36 cellular contexts compared by ENCODE assay signal in genomic region chr7:4178416-4178815, GRCh38.
"Had no signal": no experiment of that assay in that cellular context is flagged by ENCODE, and none has a peak within 500 bp of the region (broad histone marks: within the 10 kb centered on the region; RNA-seq: fewer than 3 reads in every experiment).

No MANE protein-coding gene starts in this region.

- ATAC-seq: activated CD8-positive, alpha-beta T cell treated with anti-CD3 and anti-CD28 coated beads for 36 hours; activated naive CD4-positive, alpha-beta T cell treated with anti-CD3 and anti-CD28 coated beads, Interleukin-2, amount 50 U/mL, for 72 hours; activated T-cell treated with anti-CD3 and anti-CD28 coated beads, Interleukin-2, amount 50 U/mL, for 4 hours; activated T-cell treated with anti-CD3 and anti-CD28 coated beads, Interleukin-2, amount 50 U/mL, for 72 hours; activated T-helper 17 cell treated with anti-CD3 and anti-CD28 coated beads, Interleukin-2, amount 50 U/mL, for 72 hours; body of pancreas had no signal

- H3K27me3 Mint-ChIP-seq: activated B cell treated with CpG ODN at 0.5 μM for 24 hours; activated CD4-positive, alpha-beta T cell treated with anti-CD3 and anti-CD28 coated beads, Interleukin-2, amount 10 ng/mL, durations not matched to agents 24 days and 14 days; activated CD8-positive, alpha-beta T cell treated with anti-CD3 and anti-CD28 coated beads for 36 hours; activated naive CD8-positive, alpha-beta T cell treated with anti-CD3 and anti-CD28 coated beads for 36 hours; activated T-helper 17 cell treated with anti-CD3 and anti-CD28 coated beads, Interleukin-2, amount 50 U/mL, for 72 hours had no signal

- H3K4me3 Mint-ChIP-seq: activated B cell treated with CpG ODN at 0.5 μM for 24 hours; activated CD4-positive, alpha-beta memory T cell treated with anti-CD3 and anti-CD28 coated beads for 36 hours; activated CD4-positive, alpha-beta T cell treated with anti-CD3 and anti-CD28 coated beads, Interleukin-2, amount 10 ng/mL, durations not matched to agents 24 days and 14 days; activated CD8-positive, alpha-beta T cell treated with anti-CD3 and anti-CD28 coated beads for 36 hours; activated naive CD4-positive, alpha-beta T cell treated with anti-CD3 and anti-CD28 coated beads for 36 hours; activated naive CD8-positive, alpha-beta T cell treated with anti-CD3 and anti-CD28 coated beads for 36 hours; activated T-cell treated with anti-CD3 and anti-CD28 coated beads, Interleukin-2, amount 50 U/mL, for 4 hours; activated T-cell treated with anti-CD3 and anti-CD28 coated beads, Interleukin-2, amount 50 U/mL, for 72 hours; activated T-helper 1 cell treated with anti-CD3 and anti-CD28 coated beads, Interleukin-12 subunit alpha, Interleukin-12 subunit beta, Interleukin-2, Interleukin-4 antibody, amounts not matched to agents 30 ng/mL and 10 ng/mL and 1 ng/mL, durations not matched to agents 14 hours and 24 hours and 36 hours; activated T-helper 17 cell treated with anti-CD3 and anti-CD28 coated beads, Interleukin-2, amount 50 U/mL, for 72 hours; T-helper 1 cell treated with Interleukin-12 subunit alpha and Interleukin-12 subunit beta and Interleukin-4 antibody, amounts not matched to agents 30 μg/mL and 1 μg/mL, for 36 hours; T-helper 2 cell treated with Interferon-gamma antibody and Interleukin-4, amounts not matched to agents 5 μg/mL and 100 μg/mL, for 36 hours had no signal

- H3K4me1 Mint-ChIP-seq: activated B cell treated with CpG ODN at 0.5 μM for 24 hours; activated CD4-positive, alpha-beta T cell treated with anti-CD3 and anti-CD28 coated beads, Interleukin-2, amount 10 ng/mL, durations not matched to agents 24 days and 14 days; activated naive CD8-positive, alpha-beta T cell treated with anti-CD3 and anti-CD28 coated beads for 36 hours; activated T-helper 17 cell treated with anti-CD3 and anti-CD28 coated beads, Interleukin-2, amount 50 U/mL, for 72 hours had no signal

- H3K27me3 ChIP-seq: adrenal gland, body of pancreas, brain microvascular endothelial cell, breast epithelium had no signal

- H3K27ac ChIP-seq: adrenal gland, body of pancreas, brain microvascular endothelial cell, breast epithelium, VCaP had no signal

- DNase-seq: activated B cell treated with CpG ODN at 0.5 μM for 24 hours; activated CD4-positive, alpha-beta memory T cell treated with anti-CD3 and anti-CD28 coated beads for 36 hours; activated CD4-positive, alpha-beta T cell treated with anti-CD3 and anti-CD28 coated beads for 4 hours; activated CD4-positive, alpha-beta T cell treated with anti-CD3 and anti-CD28 coated beads, Interleukin-2, amount 10 ng/mL, durations not matched to agents 24 days and 14 days; activated CD4-positive, alpha-beta T cell treated with anti-CD3 and anti-CD28 coated beads, Interleukin-2, amount 50 U/mL, for 1 hour; activated CD4-positive, alpha-beta T cell treated with anti-CD3 and anti-CD28 coated beads, Interleukin-2, amount 50 U/mL, for 4 hours; activated CD4-positive, CD25-positive, alpha-beta regulatory T cell treated with anti-CD3 and anti-CD28 coated beads, Interleukin-2, amount 50 U/mL, for 72 hours; activated CD8-positive, alpha-beta memory T cell treated with anti-CD3 and anti-CD28 coated beads, Interleukin-2, amount 50 U/mL, for 4 hours; activated CD8-positive, alpha-beta T cell treated with anti-CD3 and anti-CD28 coated beads for 36 hours; activated effector memory CD4-positive, alpha-beta T cell treated with anti-CD3 and anti-CD28 coated beads, Interleukin-2, amount 50 U/mL, for 16 hours; activated gamma-delta T cell treated with Interleukin-2 at 50 U/mL for 16 hours; activated naive CD4-positive, alpha-beta T cell; activated naive CD4-positive, alpha-beta T cell treated with anti-CD3 and anti-CD28 coated beads for 36 hours; activated naive CD4-positive, alpha-beta T cell treated with anti-CD3 and anti-CD28 coated beads, Interleukin-2, amount 50 U/mL, for 16 hours; activated naive CD8-positive, alpha-beta T cell treated with anti-CD3 and anti-CD28 coated beads for 36 hours; activated T-cell treated with anti-CD3 and anti-CD28 coated beads for 4 hours; activated T-cell treated with anti-CD3 and anti-CD28 coated beads, Interleukin-2, amount 50 U/mL, for 1 hour; activated T-cell treated with anti-CD3 and anti-CD28 coated beads, Interleukin-2, amount 50 U/mL, for 4 hours; activated T-cell treated with anti-CD3 and anti-CD28 coated beads, Interleukin-2, amount 50 U/mL, for 72 hours; adrenal gland; amniotic stem cell; body of pancreas; brain microvascular endothelial cell; central memory CD4-positive, alpha-beta T cell; T-helper 1 cell; T-helper 2 cell; T-helper 9 cell had no signal

- H3K9me3 Mint-ChIP-seq: activated B cell treated with CpG ODN at 0.5 μM for 24 hours; activated CD4-positive, alpha-beta memory T cell treated with anti-CD3 and anti-CD28 coated beads for 36 hours; activated CD4-positive, alpha-beta T cell treated with anti-CD3 and anti-CD28 coated beads, Interleukin-2, amount 10 ng/mL, durations not matched to agents 24 days and 14 days; activated CD8-positive, alpha-beta T cell treated with anti-CD3 and anti-CD28 coated beads for 36 hours; activated naive CD4-positive, alpha-beta T cell treated with anti-CD3 and anti-CD28 coated beads for 36 hours; activated naive CD4-positive, alpha-beta T cell treated with anti-CD3 and anti-CD28 coated beads, Interleukin-2, amount 50 U/mL, for 72 hours; activated naive CD8-positive, alpha-beta T cell treated with anti-CD3 and anti-CD28 coated beads for 36 hours; activated T-cell treated with anti-CD3 and anti-CD28 coated beads, Interleukin-2, amount 50 U/mL, for 4 hours; activated T-cell treated with anti-CD3 and anti-CD28 coated beads, Interleukin-2, amount 50 U/mL, for 72 hours; activated T-helper 1 cell treated with anti-CD3 and anti-CD28 coated beads, Interleukin-12 subunit alpha, Interleukin-12 subunit beta, Interleukin-2, Interleukin-4 antibody, amounts not matched to agents 30 ng/mL and 10 ng/mL and 1 ng/mL, durations not matched to agents 14 hours and 24 hours and 36 hours; activated T-helper 17 cell treated with anti-CD3 and anti-CD28 coated beads, Interleukin-2, amount 50 U/mL, for 72 hours; T-helper 1 cell treated with Interleukin-12 subunit alpha and Interleukin-12 subunit beta and Interleukin-4 antibody, amounts not matched to agents 30 μg/mL and 1 μg/mL, for 36 hours; T-helper 2 cell treated with Interferon-gamma antibody and Interleukin-4, amounts not matched to agents 5 μg/mL and 100 μg/mL, for 36 hours had no signal

- FAIRE-seq: astrocyte, TTC549 had no signal

- H3K4me3 ChIP-seq: adrenal gland, body of pancreas, breast epithelium had no signal

- H3K27ac Mint-ChIP-seq: activated B cell treated with CpG ODN at 0.5 μM for 24 hours; activated CD4-positive, alpha-beta memory T cell treated with anti-CD3 and anti-CD28 coated beads for 36 hours; activated CD4-positive, alpha-beta T cell treated with anti-CD3 and anti-CD28 coated beads, Interleukin-2, amount 10 ng/mL, durations not matched to agents 24 days and 14 days; activated CD8-positive, alpha-beta T cell treated with anti-CD3 and anti-CD28 coated beads for 36 hours; activated naive CD4-positive, alpha-beta T cell treated with anti-CD3 and anti-CD28 coated beads for 36 hours; activated naive CD4-positive, alpha-beta T cell treated with anti-CD3 and anti-CD28 coated beads, Interleukin-2, amount 50 U/mL, for 72 hours; activated naive CD8-positive, alpha-beta T cell treated with anti-CD3 and anti-CD28 coated beads for 36 hours; activated T-cell treated with anti-CD3 and anti-CD28 coated beads, Interleukin-2, amount 50 U/mL, for 72 hours; activated T-helper 1 cell treated with anti-CD3 and anti-CD28 coated beads, Interleukin-12 subunit alpha, Interleukin-12 subunit beta, Interleukin-2, Interleukin-4 antibody, amounts not matched to agents 30 ng/mL and 10 ng/mL and 1 ng/mL, durations not matched to agents 14 hours and 24 hours and 36 hours; activated T-helper 17 cell treated with anti-CD3 and anti-CD28 coated beads, Interleukin-2, amount 50 U/mL, for 72 hours; T-helper 1 cell treated with Interleukin-12 subunit alpha and Interleukin-12 subunit beta and Interleukin-4 antibody, amounts not matched to agents 30 μg/mL and 1 μg/mL, for 36 hours; T-helper 2 cell treated with Interferon-gamma antibody and Interleukin-4, amounts not matched to agents 5 μg/mL and 100 μg/mL, for 36 hours had no signal

- H3K36me3 ChIP-seq: adrenal gland, brain microvascular endothelial cell, breast epithelium had no signal

- H3K4me1 ChIP-seq: adrenal gland, body of pancreas, breast epithelium had no signal

- H3K36me3 Mint-ChIP-seq: activated CD4-positive, alpha-beta memory T cell treated with anti-CD3 and anti-CD28 coated beads for 36 hours; activated naive CD4-positive, alpha-beta T cell treated with anti-CD3 and anti-CD28 coated beads, Interleukin-2, amount 50 U/mL, for 72 hours; activated naive CD8-positive, alpha-beta T cell treated with anti-CD3 and anti-CD28 coated beads for 36 hours had no signal

- H3K9me3 ChIP-seq: adrenal gland, body of pancreas, breast epithelium had no signal
